In genomic region chrX:101407167-101407747, GRCh38 we compare ENCODE assay signal across 6 cellular contexts. TPM values are rescaled to one million over a fixed set of nuclear protein-coding genes. Genes with fewer than 3 reads are reported as not detected.
A peak's percentile ranks its signal among the peaks of the same experiment; 100 is the strongest.
DNase-seq lines count a peak whose midpoint lies in the region; ATAC-seq, FAIRE-seq and TF ChIP-seq lines count a peak whose summit lies in the region.

No MANE protein-coding gene starts in this region.

- ATAC-seq in gastrocnemius medialis, result peak; percentile 7 to 25

- H2AK5ac ChIP-seq in H1 (ENCODE audit: low read depth, low read length), result no peak overlapping the region

- no peak for DNase-seq in activated naive CD4-positive, alpha-beta T cell treated with anti-CD3 and anti-CD28 coated beads, Interleukin-2, amount 50 U/mL, for 16 hours
- peak in 1 of 2 experiments; percentile 43 for DNase-seq in H1 (ENCODE audit: low read depth in 1 of 2, low spot score in 2 of 2)
- DNase-seq in gastrocnemius medialis, result no peak
- DNase-seq in globus pallidus (ENCODE audit: low spot score), result no peak
- DNase-seq in cerebellum (ENCODE audit: low spot score), result no peak

- intact Hi-C loops in gastrocnemius medialis (cut with DNase I; ENCODE audit: low total_unique reads), result loop anchor here (5.0 kb wide), 1 partner anchor 210 kb away; the partner anchor contains the start of gene ARMCX6

- H3K4me3 Mint-ChIP-seq in activated naive CD4-positive, alpha-beta T cell treated with anti-CD3 and anti-CD28 coated beads, Interleukin-2, amount 50 U/mL, for 24 hours, result peak overlapping the region; percentile 100

- H3K4me3 ChIP-seq in H1 (ENCODE audit: extremely low read depth in 1 of 4, insufficient read depth in 2 of 4, low read depth in 3 of 4, low read length in 4 of 4), result peak overlapping the region; percentile 87 to 98 (median 92)
- H3K4me3 ChIP-seq in gastrocnemius medialis, result peak overlapping the region; percentile 69 to 83 (median 70)

- H3K4me2 ChIP-seq in H1 (ENCODE audit: insufficient read depth in 1 of 2, low read depth in 2 of 2, low read length in 2 of 2), result peak overlapping the region; percentile 67 to 72

- H3K9ac ChIP-seq in H1 (replicated peaks in 1 of 4; ENCODE audit: extremely low read depth in 1 of 4, low read depth in 3 of 4, low read length in 3 of 4), result peak overlapping the region; percentile 53 to 97 (median 87)

- no peak overlapping the region for H2BK5ac ChIP-seq in H1 (ENCODE audit: low read depth, low read length)

- peaks cover 24% of the 10 kb centered on the region for H3K4me1 Mint-ChIP-seq in activated naive CD4-positive, alpha-beta T cell treated with anti-CD3 and anti-CD28 coated beads, Interleukin-2, amount 50 U/mL, for 24 hours

- H3K14ac ChIP-seq in H1 (ENCODE audit: insufficient read length), result no peak overlapping the region

- H2BK20ac ChIP-seq in H1 (ENCODE audit: low read length), result no peak overlapping the region

- H3K56ac ChIP-seq in H1 (replicated peaks; ENCODE audit: insufficient read length, low read depth, low read length), result no peak overlapping the region

- H4K8ac ChIP-seq in H1 (ENCODE audit: extremely low read depth, insufficient read depth, low read length), result no peak overlapping the region; the same call in 1 of the 2 replicates

- H3K36me3 ChIP-seq in H1 (ENCODE audit: control insufficient read depth in 2 of 4, insufficient read depth in 4 of 4, low read length in 3 of 4), result peaks cover 0 to 11% (median 2%) of the 10 kb centered on the region in 4 experiments; a peak in 5 of 8 replicates
- no peaks in the 10 kb centered on the region for H3K36me3 ChIP-seq in gastrocnemius medialis

- H3K23ac ChIP-seq in H1 (ENCODE audit: insufficient read length), result no peak overlapping the region

- no peak overlapping the region for H4K91ac ChIP-seq in H1 (replicated peaks; ENCODE audit: insufficient read length, low read length)

- no peaks in the 10 kb centered on the region for H3K79me1 ChIP-seq in H1 (ENCODE audit: low read depth, low read length)

- H3K27ac Mint-ChIP-seq in activated naive CD4-positive, alpha-beta T cell treated with anti-CD3 and anti-CD28 coated beads, Interleukin-2, amount 50 U/mL, for 24 hours, result peak overlapping the region; percentile 99

- H3K36me3 Mint-ChIP-seq in activated naive CD4-positive, alpha-beta T cell treated with anti-CD3 and anti-CD28 coated beads, Interleukin-2, amount 50 U/mL, for 24 hours, result peaks cover 7% of the 10 kb centered on the region

- H2AFZ ChIP-seq in H1 (ENCODE audit: low read length), result 0 out of 2 replicates have a peak overlapping the region, but pooled peaks have one; percentile 41

- H3K18ac ChIP-seq in H1 (ENCODE audit: extremely low read depth, low read length), result no peak overlapping the region

- 3% methylated on average over 7 of the region's 15 CpGs; no CpG with 5 or more reads in 1 of the 2 experiments for WGBS in H1 (ENCODE audit: extremely low coverage in 1 of 2, insufficient coverage in 1 of 2, insufficient read length in 1 of 2, insufficient replicate concordance in 2 of 2, low coverage in 1 of 2, low lambda C conversion rate in 2 of 2, missing lambda C conversion rate in 1 of 2), 2 experiments

- no peak for TF ChIP-seq EP300 in H1 (IDR thresholded peaks at IDR 0.05; ENCODE audit: borderline replicate concordance in 1 of 2, low read depth in 2 of 2, low read length in 2 of 2)

- peaks cover 5 to 55% of the 10 kb centered on the region in 2 experiments for H3K79me2 ChIP-seq in H1 (ENCODE audit: control insufficient read depth in 1 of 2, insufficient read depth in 2 of 2, low read length in 2 of 2)

- H2BK15ac ChIP-seq in H1 (ENCODE audit: low read length), result no peak overlapping the region

- H3K23me2 ChIP-seq in H1 (ENCODE audit: low read depth, low read length), result peaks cover 4% of the 10 kb centered on the region; the same call in 1 of the 2 replicates

- H4K5ac ChIP-seq in H1 (ENCODE audit: insufficient read length, low read depth, low read length), result no peak overlapping the region

- no peak overlapping the region for H2BK120ac ChIP-seq in H1 (replicated peaks; ENCODE audit: low read depth, low read length)

- no peak for FAIRE-seq in H1 (lab: Jason Lieb, UNC)

- H3K9me3 Mint-ChIP-seq in activated naive CD4-positive, alpha-beta T cell treated with anti-CD3 and anti-CD28 coated beads, Interleukin-2, amount 50 U/mL, for 24 hours, result no peaks in the 10 kb centered on the region

- no peak for TF ChIP-seq RAD21 in H1 (IDR thresholded peaks at IDR 0.05 in 1 of 2, conservative IDR thresholded peaks at IDR 0.05 in 1 of 2; ENCODE audit: low read depth in 2 of 2, low read length in 2 of 2)

- H3K27me3 Mint-ChIP-seq in activated naive CD4-positive, alpha-beta T cell treated with anti-CD3 and anti-CD28 coated beads, Interleukin-2, amount 50 U/mL, for 24 hours, result no peaks in the 10 kb centered on the region

- TF ChIP-seq POLR2A in H1 (IDR thresholded peaks at IDR 0.05; ENCODE audit: control extremely low read depth in 1 of 2, low read depth in 2 of 2, low read length in 2 of 2) (no peak), gastrocnemius medialis (IDR thresholded peaks at IDR 0.05) (no peak)

- H3K27ac ChIP-seq in H1 (ENCODE audit: low read depth, low read length), result peak overlapping the region; percentile 71
- H3K27ac ChIP-seq in gastrocnemius medialis, result peak overlapping the region; percentile 89 to 96 (median 94)

- H3K4ac ChIP-seq in H1 (replicated peaks; ENCODE audit: insufficient read length, low read depth, low read length), result no peak overlapping the region

- CTCF ChIA-PET in H1 (lab: Charles Lee; ENCODE audit: partially characterized antibody), result interaction anchor here (1.8 kb wide), 1 partner anchor 16 kb away, joined by 7 read pairs; the partner anchor contains the start of gene RPL36A

- no peak overlapping the region for H2BK12ac ChIP-seq in H1 (ENCODE audit: low read depth, low read length)

- H3K4me1 ChIP-seq in H1 (replicated peaks in 1 of 4; ENCODE audit: control insufficient read depth in 3 of 4, insufficient read depth in 4 of 4, low read length in 3 of 4), result no peaks in the 10 kb centered on the region; a peak in 1 of 7 replicates
- peaks cover 20 to 24% of the 10 kb centered on the region in 2 donors for H3K4me1 ChIP-seq in gastrocnemius medialis

- H4K20me1 ChIP-seq in H1 (replicated peaks in 1 of 2; ENCODE audit: control insufficient read depth in 1 of 2, insufficient read depth in 2 of 2, low read length in 2 of 2), result peaks cover 0 to 2% of the 10 kb centered on the region in 2 experiments

- H3K9me3 ChIP-seq in H1 (ENCODE audit: insufficient read depth in 2 of 2, low read depth in 1 of 2, low read length in 1 of 2), result no peaks in the 10 kb centered on the region
- H3K9me3 ChIP-seq in gastrocnemius medialis, result no peaks in the 10 kb centered on the region

- POLR2A ChIA-PET in H1 (lab: Charles Lee; ENCODE audit: partially characterized antibody), result interaction anchor here (0.7 to 1.3 kb wide), 4 partner anchors 9 to 17 kb away, joined by 3 to 13 read pairs (median 8); partner anchors contain the start of gene RPL36A

- TF ChIP-seq CTCF in H1 (IDR thresholded peaks at IDR 0.05; ENCODE audit: control extremely low read depth in 1 of 3, insufficient read depth in 1 of 3, low read depth in 1 of 3, low read length in 3 of 3) (no peak), gastrocnemius medialis (IDR thresholded peaks at IDR 0.05 in 4 of 5, conservative IDR thresholded peaks at IDR 0.05 in 1 of 5) (no peak)

- in situ Hi-C loops in gastrocnemius medialis (cut with MboI; ENCODE audit: low sequenced_read_pairs in 4 of 4), result loop anchor here in 2 of 4 donors (25.0 kb wide), 2 partner anchors 380 to 530 kb away; partner anchors contain the start of gene ZMAT1 (in 1 of the 2)

- H3K27me3 ChIP-seq in H1 (replicated peaks in 1 of 4; ENCODE audit: control insufficient read depth in 3 of 4, extremely low read depth in 1 of 4, insufficient read depth in 3 of 4, low read length in 3 of 4), result no peaks in the 10 kb centered on the region
- H3K27me3 ChIP-seq in gastrocnemius medialis, result no peaks in the 10 kb centered on the region

RNA-seq across cellular contexts. Expression of gene GLA, which starts 0.5 kb away (rescaled TPM):
- 39.2 and 47.3 TPM in 2 replicates for total RNA-seq in H1 (2021; fragmentation: NEBNext Ultra II Directional; extraction: Animal tissue kit (Norgen Biotek cat#: 25700))
- 21.9 and 33.6 TPM in 2 replicates for polyA plus RNA-seq in H1 (2011; rRNA removed)
- polyA plus RNA-seq in H1 (2011; cell fraction: cytosol; rRNA removed), result 39.1 TPM
- 30.4 TPM for polyA plus RNA-seq in H1 (2011; cell fraction: nucleus; rRNA removed)
- polyA plus RNA-seq in H1 (2012, experiment 1 of 2), result 43.7 to 47.0 TPM (median 45.8 TPM) in 4 replicates
- 35.0 TPM for polyA plus RNA-seq in H1 (2012, experiment 2 of 2)
- 81.2 TPM for polyA plus RNA-seq in H1 (2013, experiment 1 of 2)
- 83.5 TPM for polyA plus RNA-seq in H1 (2013, experiment 2 of 2)
- 21.6 and 22.4 TPM in 2 replicates for polyA minus RNA-seq in H1 (2011; rRNA and poly(A)+ RNA removed)
- 15.0 TPM for polyA minus RNA-seq in H1 (2011; cell fraction: cytosol; rRNA and poly(A)+ RNA removed)
- 13.7 TPM for polyA minus RNA-seq in H1 (2011; cell fraction: nucleus; rRNA and poly(A)+ RNA removed)
- total RNA-seq in gastrocnemius medialis (10 to 100 TPM; 13.4 to 16.3 (median 14.6) TPM), cerebellum (15.7 TPM)

RNA-seq across cellular contexts. Expression of gene HNRNPH2, which starts 0.8 kb away (rescaled TPM):
- 62.6 and 66.7 TPM in 2 replicates for total RNA-seq in H1 (2021; fragmentation: NEBNext Ultra II Directional; extraction: Animal tissue kit (Norgen Biotek cat#: 25700))
- polyA plus RNA-seq in H1 (2011; rRNA removed), result 14.7 and 27.7 TPM in 2 replicates
- 42.1 TPM for polyA plus RNA-seq in H1 (2011; cell fraction: cytosol; rRNA removed)
- polyA plus RNA-seq in H1 (2011; cell fraction: nucleus; rRNA removed), result 9.0 TPM
- 75.3 to 86.8 TPM (median 76.9 TPM) in 4 replicates for polyA plus RNA-seq in H1 (2012, experiment 1 of 2)
- polyA plus RNA-seq in H1 (2012, experiment 2 of 2), result 6.8 TPM
- polyA plus RNA-seq in H1 (2013, experiment 1 of 2), result 38.5 TPM
- 36.4 TPM for polyA plus RNA-seq in H1 (2013, experiment 2 of 2)
- 26.2 and 33.8 TPM in 2 replicates for polyA minus RNA-seq in H1 (2011; rRNA and poly(A)+ RNA removed)
- polyA minus RNA-seq in H1 (2011; cell fraction: cytosol; rRNA and poly(A)+ RNA removed), result 14.9 TPM
- 10.0 TPM for polyA minus RNA-seq in H1 (2011; cell fraction: nucleus; rRNA and poly(A)+ RNA removed)
- total RNA-seq in gastrocnemius medialis (10 to 100 TPM; 33.8 to 58.1 (median 43.3) TPM), cerebellum (46.5 TPM)

RNA-seq across cellular contexts. Expression of gene RPL36A, which starts 16.4 kb away (rescaled TPM):
- 271 and 309 TPM in 2 replicates for total RNA-seq in H1 (2021; fragmentation: NEBNext Ultra II Directional; extraction: Animal tissue kit (Norgen Biotek cat#: 25700))
- polyA plus RNA-seq in H1 (2011; rRNA removed), result 985 and 1,587 TPM in 2 replicates
- polyA plus RNA-seq in H1 (2011; cell fraction: cytosol; rRNA removed), result 2,146 TPM
- 334 TPM for polyA plus RNA-seq in H1 (2011; cell fraction: nucleus; rRNA removed)
- polyA plus RNA-seq in H1 (2012, experiment 1 of 2), result 2,347 to 3,718 TPM (median 3,008 TPM) in 4 replicates
- polyA plus RNA-seq in H1 (2012, experiment 2 of 2), result 1,533 TPM
- polyA plus RNA-seq in H1 (2013, experiment 1 of 2), result 3,890 TPM
- 3,945 TPM for polyA plus RNA-seq in H1 (2013, experiment 2 of 2)
- 185 and 254 TPM in 2 replicates for polyA minus RNA-seq in H1 (2011; rRNA and poly(A)+ RNA removed)
- polyA minus RNA-seq in H1 (2011; cell fraction: cytosol; rRNA and poly(A)+ RNA removed), result 188 TPM
- 274 TPM for polyA minus RNA-seq in H1 (2011; cell fraction: nucleus; rRNA and poly(A)+ RNA removed)
- total RNA-seq in gastrocnemius medialis (1,000 to 10,000 TPM in 3 of 4 donors, 100 to 1,000 TPM in 1; 627 to 1,470 (median 1,100) TPM), cerebellum (138 TPM)

RNA-seq across cellular contexts. Expression of gene BTK, which starts 21.3 kb away (rescaled TPM):
- 0.20 TPM in 1 of 2 replicates, not detected in the other for total RNA-seq in H1 (2021; fragmentation: NEBNext Ultra II Directional; extraction: Animal tissue kit (Norgen Biotek cat#: 25700))
- polyA plus RNA-seq in H1 (2011; rRNA removed), result 0.03 and 0.06 TPM in 2 replicates
- polyA plus RNA-seq in H1 (2011; cell fraction: cytosol; rRNA removed), result 0.09 TPM
- not detected for polyA plus RNA-seq in H1 (2011; cell fraction: nucleus; rRNA removed)
- 0.09 to 0.25 TPM (median 0.23 TPM) in 3 of 4 replicates, not detected in the other for polyA plus RNA-seq in H1 (2012, experiment 1 of 2)
- not detected for polyA plus RNA-seq in H1 (2012, experiment 2 of 2)
- 0.02 TPM for polyA plus RNA-seq in H1 (2013, experiment 1 of 2)
- polyA plus RNA-seq in H1 (2013, experiment 2 of 2), result 0.06 TPM
- polyA minus RNA-seq in H1 (2011; rRNA and poly(A)+ RNA removed), result 0.16 TPM in 1 of 2 replicates, not detected in the other
- polyA minus RNA-seq in H1 (2011; cell fraction: cytosol; rRNA and poly(A)+ RNA removed), result 0.37 TPM
- polyA minus RNA-seq in H1 (2011; cell fraction: nucleus; rRNA and poly(A)+ RNA removed), result 1.00 TPM
- total RNA-seq in gastrocnemius medialis, result 1 to 10 TPM in 1 of 4 donors, under 1 TPM in 2, not detected in 1; 0.75 to 1.5 (median 1.00) TPM
- total RNA-seq in cerebellum, result 2.2 TPM

RNA-seq across cellular contexts. Expression of gene TIMM8A, which starts 58.7 kb away (rescaled TPM):
- total RNA-seq in H1 (2021; fragmentation: NEBNext Ultra II Directional; extraction: Animal tissue kit (Norgen Biotek cat#: 25700)), result 38.0 and 38.1 TPM in 2 replicates
- 16.1 and 16.6 TPM in 2 replicates for polyA plus RNA-seq in H1 (2011; rRNA removed)
- polyA plus RNA-seq in H1 (2011; cell fraction: cytosol; rRNA removed), result 20.7 TPM
- 10.6 TPM for polyA plus RNA-seq in H1 (2011; cell fraction: nucleus; rRNA removed)
- 22.1 to 30.2 TPM (median 25.1 TPM) in 4 replicates for polyA plus RNA-seq in H1 (2012, experiment 1 of 2)
- polyA plus RNA-seq in H1 (2012, experiment 2 of 2), result 9.7 TPM
- 18.7 TPM for polyA plus RNA-seq in H1 (2013, experiment 1 of 2)
- polyA plus RNA-seq in H1 (2013, experiment 2 of 2), result 21.9 TPM
- polyA minus RNA-seq in H1 (2011; rRNA and poly(A)+ RNA removed), result 17.0 and 17.7 TPM in 2 replicates
- 18.6 TPM for polyA minus RNA-seq in H1 (2011; cell fraction: cytosol; rRNA and poly(A)+ RNA removed)
- 15.7 TPM for polyA minus RNA-seq in H1 (2011; cell fraction: nucleus; rRNA and poly(A)+ RNA removed)
- total RNA-seq in gastrocnemius medialis, result 1 to 10 TPM; 1.9 to 9.5 (median 4.9) TPM
- total RNA-seq in cerebellum, result 7.3 TPM
